In the genomic region with DNA sequence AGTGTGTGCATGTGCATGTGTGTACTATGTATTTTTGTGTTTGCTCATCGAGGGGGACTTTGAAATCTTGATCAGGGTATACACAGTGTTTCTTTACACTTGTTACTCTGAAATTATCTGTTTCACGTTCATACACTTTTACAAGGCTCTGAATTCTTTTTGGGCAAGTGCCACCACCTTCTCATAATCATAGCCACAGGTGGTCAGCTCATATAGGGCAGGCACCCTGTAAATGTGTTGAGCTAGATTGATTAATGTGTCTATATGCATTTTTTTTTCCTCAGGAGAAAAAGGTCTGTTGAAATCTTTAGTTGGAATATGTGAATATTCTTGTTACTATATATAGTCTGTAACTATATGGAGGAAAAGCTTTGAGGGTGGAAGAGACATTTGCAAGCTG, we compare ENCODE assay signal across 21 cellular contexts.
"Had no signal": no experiment of that assay in that cellular context is flagged by ENCODE, and none has a peak within 500 bp of the region (broad histone marks: within the 10 kb centered on the region; RNA-seq: fewer than 3 reads in every experiment).

No MANE protein-coding gene starts in this region.

- H3K4me1 Mint-ChIP-seq: naive B cell; naive thymus-derived CD8-positive, alpha-beta T cell had no signal

- H3K36me3 Mint-ChIP-seq: mesothelial cell of epicardium; naive B cell; naive thymus-derived CD8-positive, alpha-beta T cell had no signal

- H3K9me3 Mint-ChIP-seq: mesothelial cell of epicardium; naive B cell; naive thymus-derived CD8-positive, alpha-beta T cell had no signal

- H3K4me3 Mint-ChIP-seq: mesothelial cell of epicardium; naive B cell; naive thymus-derived CD8-positive, alpha-beta T cell had no signal

- DNase-seq: dorsolateral prefrontal cortex; effector CD4-positive, alpha-beta T cell; effector memory CD4-positive, alpha-beta T cell; erythroblast; esophagus squamous epithelium; foreskin fibroblast; foreskin melanocyte; gastrocnemius medialis; glutamatergic neuron; head of caudate nucleus; heart right ventricle; hippocampal formation; left cardiac atrium; left lung; left ventricle myocardium superior; lower lobe of right lung; mesenchymal stem cell; mucosa of descending colon; naive B cell; naive thymus-derived CD8-positive, alpha-beta T cell had no signal

- H3K27ac Mint-ChIP-seq: mesothelial cell of epicardium had no signal
